1 cellular context compared by ENCODE assay signal in genomic region chr12:48980953-48981756, GRCh38.
A peak's percentile ranks its signal among the peaks of the same experiment; 100 is the strongest.
TF ChIP-seq lines count a peak whose summit lies in the region.

No MANE protein-coding gene starts in this region.

TF ChIP-seq in HepG2, 621 proteins besides CTCF, POLR2A, EP300 and RAD21 (continued from another document):
- TF ChIP-seq, protein P1, sequence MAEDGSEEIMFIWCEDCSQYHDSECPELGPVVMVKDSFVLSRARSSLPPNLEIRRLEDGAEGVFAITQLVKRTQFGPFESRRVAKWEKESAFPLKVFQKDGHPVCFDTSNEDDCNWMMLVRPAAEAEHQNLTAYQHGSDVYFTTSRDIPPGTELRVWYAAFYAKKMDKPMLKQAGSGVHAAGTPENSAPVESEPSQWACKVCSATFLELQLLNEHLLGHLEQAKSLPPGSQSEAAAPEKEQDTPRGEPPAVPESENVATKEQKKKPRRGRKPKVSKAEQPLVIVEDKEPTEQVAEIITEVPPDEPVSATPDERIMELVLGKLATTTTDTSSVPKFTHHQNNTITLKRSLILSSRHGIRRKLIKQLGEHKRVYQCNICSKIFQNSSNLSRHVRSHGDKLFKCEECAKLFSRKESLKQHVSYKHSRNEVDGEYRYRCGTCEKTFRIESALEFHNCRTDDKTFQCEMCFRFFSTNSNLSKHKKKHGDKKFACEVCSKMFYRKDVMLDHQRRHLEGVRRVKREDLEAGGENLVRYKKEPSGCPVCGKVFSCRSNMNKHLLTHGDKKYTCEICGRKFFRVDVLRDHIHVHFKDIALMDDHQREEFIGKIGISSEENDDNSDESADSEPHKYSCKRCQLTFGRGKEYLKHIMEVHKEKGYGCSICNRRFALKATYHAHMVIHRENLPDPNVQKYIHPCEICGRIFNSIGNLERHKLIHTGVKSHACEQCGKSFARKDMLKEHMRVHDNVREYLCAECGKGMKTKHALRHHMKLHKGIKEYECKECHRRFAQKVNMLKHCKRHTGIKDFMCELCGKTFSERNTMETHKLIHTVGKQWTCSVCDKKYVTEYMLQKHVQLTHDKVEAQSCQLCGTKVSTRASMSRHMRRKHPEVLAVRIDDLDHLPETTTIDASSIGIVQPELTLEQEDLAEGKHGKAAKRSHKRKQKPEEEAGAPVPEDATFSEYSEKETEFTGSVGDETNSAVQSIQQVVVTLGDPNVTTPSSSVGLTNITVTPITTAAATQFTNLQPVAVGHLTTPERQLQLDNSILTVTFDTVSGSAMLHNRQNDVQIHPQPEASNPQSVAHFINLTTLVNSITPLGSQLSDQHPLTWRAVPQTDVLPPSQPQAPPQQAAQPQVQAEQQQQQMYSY (CRISPR knock-in tag; IDR thresholded peaks at IDR 0.05): 0 out of 2 replicates have a peak, but pooled peaks have one; percentile 4
- TF ChIP-seq ZNF747 (CRISPR knock-in tag; IDR thresholded peaks at IDR 0.05; ENCODE audit: borderline replicate concordance): peak; percentile 32; the same call in 1 of the 2 replicates
- TF ChIP-seq ZFY (CRISPR knock-in tag; IDR thresholded peaks at IDR 0.05): peak; percentile 53; the same call in 1 of the 2 replicates
- 0 out of 2 replicates have a peak, but pooled peaks have one; percentile 5 for TF ChIP-seq MED1 (CRISPR knock-in tag; IDR thresholded peaks at IDR 0.05)
